In the genomic region with DNA sequence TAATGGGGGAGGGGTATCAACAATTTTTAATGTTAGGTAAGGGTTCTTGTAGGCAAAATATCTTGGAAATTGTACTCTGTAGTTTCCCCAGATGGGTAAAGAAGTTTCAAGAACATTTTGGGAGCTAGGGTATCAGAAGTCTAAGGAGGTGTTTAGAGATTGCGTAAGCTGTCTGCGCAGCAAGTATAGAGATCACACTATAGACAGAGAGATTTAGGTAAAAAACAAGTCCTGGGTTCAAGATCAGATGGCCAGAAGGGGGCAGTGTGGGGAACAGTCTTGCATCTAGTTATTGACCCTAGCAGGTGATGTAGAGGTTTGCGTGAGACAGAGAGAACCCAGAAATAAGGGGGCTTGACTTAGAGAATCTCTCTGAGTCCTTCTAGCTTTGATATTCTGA, we compare ENCODE assay signal across 1 cellular context.
TF ChIP-seq lines count a peak whose summit lies in the region.

No MANE protein-coding gene starts in this region.

TF ChIP-seq in HCT116, 20 proteins besides CTCF, POLR2A, EP300 and RAD21:
- TF ChIP-seq POLR2AphosphoS5 (IDR thresholded peaks at IDR 0.05; ENCODE audit: low read depth, low read length) (no peak), EZH2phosphoT487 (IDR thresholded peaks at IDR 0.05; ENCODE audit: borderline replicate concordance) (no peak), FOSL1 (IDR thresholded peaks at IDR 0.05; ENCODE audit: low read depth) (no peak), EZH2 (IDR thresholded peaks at IDR 0.05) (no peak), CBX3 (IDR thresholded peaks at IDR 0.05; ENCODE audit: low read depth) (no peak), ZFX (IDR thresholded peaks at IDR 0.05) (no peak), SIN3A (IDR thresholded peaks at IDR 0.05; ENCODE audit: low read depth) (no peak), TCF7L2 (IDR thresholded peaks at IDR 0.05; ENCODE audit: borderline replicate concordance, extremely low read depth, insufficient read depth, insufficient read length) (no peak), CEBPB (IDR thresholded peaks at IDR 0.05; ENCODE audit: low read depth) (no peak), EGR1 (IDR thresholded peaks at IDR 0.05; ENCODE audit: low read depth) (no peak), JUND (IDR thresholded peaks at IDR 0.05) (no peak), ELF1 (IDR thresholded peaks at IDR 0.05; ENCODE audit: borderline replicate concordance, low read depth) (no peak), YY1 (IDR thresholded peaks at IDR 0.05; ENCODE audit: extremely low read depth, insufficient replicate concordance, low read depth, low read length) (no peak), SRF (IDR thresholded peaks at IDR 0.05; ENCODE audit: low read depth) (no peak), ZNF274 (IDR thresholded peaks at IDR 0.05; ENCODE audit: low read depth, low read length) (no peak)
- TF ChIP-seq, protein P1, sequence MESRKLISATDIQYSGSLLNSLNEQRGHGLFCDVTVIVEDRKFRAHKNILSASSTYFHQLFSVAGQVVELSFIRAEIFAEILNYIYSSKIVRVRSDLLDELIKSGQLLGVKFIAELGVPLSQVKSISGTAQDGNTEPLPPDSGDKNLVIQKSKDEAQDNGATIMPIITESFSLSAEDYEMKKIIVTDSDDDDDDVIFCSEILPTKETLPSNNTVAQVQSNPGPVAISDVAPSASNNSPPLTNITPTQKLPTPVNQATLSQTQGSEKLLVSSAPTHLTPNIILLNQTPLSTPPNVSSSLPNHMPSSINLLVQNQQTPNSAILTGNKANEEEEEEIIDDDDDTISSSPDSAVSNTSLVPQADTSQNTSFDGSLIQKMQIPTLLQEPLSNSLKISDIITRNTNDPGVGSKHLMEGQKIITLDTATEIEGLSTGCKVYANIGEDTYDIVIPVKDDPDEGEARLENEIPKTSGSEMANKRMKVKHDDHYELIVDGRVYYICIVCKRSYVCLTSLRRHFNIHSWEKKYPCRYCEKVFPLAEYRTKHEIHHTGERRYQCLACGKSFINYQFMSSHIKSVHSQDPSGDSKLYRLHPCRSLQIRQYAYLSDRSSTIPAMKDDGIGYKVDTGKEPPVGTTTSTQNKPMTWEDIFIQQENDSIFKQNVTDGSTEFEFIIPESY (IDR thresholded peaks at IDR 0.05; ENCODE audit: extremely low read depth, insufficient replicate concordance, low read length) = no peak
- TF ChIP-seq, protein P2, sequence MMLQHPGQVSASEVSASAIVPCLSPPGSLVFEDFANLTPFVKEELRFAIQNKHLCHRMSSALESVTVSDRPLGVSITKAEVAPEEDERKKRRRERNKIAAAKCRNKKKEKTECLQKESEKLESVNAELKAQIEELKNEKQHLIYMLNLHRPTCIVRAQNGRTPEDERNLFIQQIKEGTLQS (IDR thresholded peaks at IDR 0.05) = no peak
- TF ChIP-seq, protein P3, sequence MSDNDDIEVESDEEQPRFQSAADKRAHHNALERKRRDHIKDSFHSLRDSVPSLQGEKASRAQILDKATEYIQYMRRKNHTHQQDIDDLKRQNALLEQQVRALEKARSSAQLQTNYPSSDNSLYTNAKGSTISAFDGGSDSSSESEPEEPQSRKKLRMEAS (IDR thresholded peaks at IDR 0.05) = no peak
